Comparison of ENCODE assay signal across 8 cellular contexts in genomic region chr19:18478545-18479311, GRCh38.
DNase-seq lines count a peak whose midpoint lies in the region; ATAC-seq and TF ChIP-seq lines count a peak whose summit lies in the region.

No MANE protein-coding gene starts in this region.

- no peak overlapping the region for H3K9ac ChIP-seq in SU-DHL-6 (ENCODE audit: low read length)

- no peaks in the 10 kb centered on the region for H3K36me3 ChIP-seq in SU-DHL-6 (ENCODE audit: low read length)

- H2AFZ ChIP-seq in SU-DHL-6 (ENCODE audit: low read depth, low read length, severe bottlenecking), result no peak overlapping the region

- no peaks in the 10 kb centered on the region for H3K9me3 ChIP-seq in SU-DHL-6 (ENCODE audit: insufficient read depth, low read length)

- no peaks in the 10 kb centered on the region for H3F3A ChIP-seq in SU-DHL-6 (ENCODE audit: insufficient read depth)

- H3K4me2 ChIP-seq in SU-DHL-6 (ENCODE audit: low read depth, low read length, poor library complexity, severe bottlenecking), result no peak overlapping the region

- no peaks in the 10 kb centered on the region for H3K27me3 ChIP-seq in SU-DHL-6 (ENCODE audit: low read length)

- H4K20me1 ChIP-seq in SU-DHL-6 (ENCODE audit: low read depth, low read length), result peaks cover 3% of the 10 kb centered on the region; the same call in 1 of the 2 replicates

- no peak overlapping the region for H3K4me3 ChIP-seq in SU-DHL-6 (ENCODE audit: insufficient read depth, low read length, poor library complexity, severe bottlenecking)
- no peak overlapping the region for H3K4me3 ChIP-seq in astrocyte of the spinal cord (ENCODE audit: low read depth, low read length)

- no peaks in the 10 kb centered on the region for H3K9me2 ChIP-seq in SU-DHL-6 (replicated peaks; ENCODE audit: insufficient read depth, low read length)

- peak; percentile 61 for ATAC-seq in HG03280 (IDR thresholded peaks at IDR 0.05; ENCODE audit: unreplicated experiment)
- ATAC-seq in GM18502 (IDR thresholded peaks at IDR 0.05; ENCODE audit: poor library complexity, unreplicated experiment), result no peak

- peaks cover 88% of the 10 kb centered on the region for H3K79me2 ChIP-seq in SU-DHL-6 (ENCODE audit: insufficient read depth, low read length)

- peak; percentile 65 to 74 for DNase-seq in NCI-H524 (lab: John Stamatoyannopoulos, UW)
- no peak for DNase-seq in NCI-H524 treated with DMSO at 0.1 percent for 48 hours (lab: John Stamatoyannopoulos, UW)
- DNase-seq in astrocyte of the spinal cord (ENCODE audit: low read depth, low spot score), result peak; percentile 53
- DNase-seq in islet precursor cell, result peak; percentile 86
- peak; percentile 42 for DNase-seq in stimulated activated CD4-positive, alpha-beta T cell treated with anti-CD3 and anti-CD28 coated beads, Interleukin-4, amount 100 ng/mL, for 1 hour

- peak overlapping the region; percentile 26; the same call in 1 of the 2 replicates for H3K27ac ChIP-seq in SU-DHL-6 (ENCODE audit: low read depth, low read length)

- in situ Hi-C loops in astrocyte of the spinal cord (cut with HindIII; ENCODE audit: low sequenced_read_pairs), result no loop called here

- TF ChIP-seq CTCF in SU-DHL-6 (IDR thresholded peaks at IDR 0.05; ENCODE audit: insufficient read depth, low read length, poor library complexity, severe bottlenecking), result no peak
- no peak for TF ChIP-seq CTCF in astrocyte of the spinal cord (IDR thresholded peaks at IDR 0.05; ENCODE audit: low read depth, low read length)
